8 cellular contexts compared by ENCODE assay signal in genomic region chr2:32356735-32357544, GRCh38. TPM values are rescaled to one million over a fixed set of nuclear protein-coding genes. Genes with fewer than 3 reads are reported as not detected.
DNase-seq lines count a peak whose midpoint lies in the region; ATAC-seq, FAIRE-seq and TF ChIP-seq lines count a peak whose summit lies in the region.

Gene BIRC6 (plus strand): TSS chr2:32357023. CDS start chr2:32357162, 139 bp downstream.

- peak; percentile 90 for ATAC-seq in DND-41 (ENCODE audit: insufficient read depth, low read depth)
- ATAC-seq in activated T-cell treated with anti-CD3 and anti-CD28 coated beads, Interleukin-2, amount 50 U/mL, for 72 hours (replicated peaks in 1 of 2) = peak; percentile 94 to 96

- TF ChIP-seq POLR2A in esophagus muscularis mucosa (IDR thresholded peaks at IDR 0.05; ENCODE audit: low read depth) = peak; percentile 72

- TF ChIP-seq CTCF in DND-41 (IDR thresholded peaks at IDR 0.05; ENCODE audit: borderline replicate concordance, extremely low read depth, low read length, poor library complexity, severe bottlenecking) (no peak), esophagus muscularis mucosa (IDR thresholded peaks at IDR 0.05) (no peak)

- H3K79me2 ChIP-seq in DND-41 (ENCODE audit: insufficient read depth, low read length) (peaks cover 55% of the 10 kb centered on the region), GM23248 (ENCODE audit: insufficient read depth) (peaks cover 46% of the 10 kb centered on the region), Karpas-422 (ENCODE audit: low read length) (peaks cover 59% of the 10 kb centered on the region)

- H2AFZ ChIP-seq in DND-41 (ENCODE audit: low read depth, low read length) = peak within 1 kb of the TSS; percentile 94
- H2AFZ ChIP-seq in GM23248 = peak within 1 kb of the TSS; percentile 89
- peak within 1 kb of the TSS; percentile 68 for H2AFZ ChIP-seq in Karpas-422 (ENCODE audit: low read length)

- WGBS in GM23248 (ENCODE audit: low coverage in 1 of 2, low lambda C conversion rate in 2 of 2, missing lambda C conversion rate in 2 of 2), 2 experiments = 1% methylated on average over 56 to 69 of the region's 94 CpGs
- WGBS in esophagus muscularis mucosa = 0% methylated on average over 4 of the region's 94 CpGs

- H3K4me3 ChIP-seq in DND-41 (ENCODE audit: low read depth in 1 of 2, low read length in 2 of 2) = peak within 1 kb of the TSS; percentile 45 to 71
- peak within 1 kb of the TSS; percentile 82 for H3K4me3 ChIP-seq in GM23248
- peak within 1 kb of the TSS; percentile 99 for H3K4me3 ChIP-seq in Karpas-422 (ENCODE audit: low read length)
- peak within 1 kb of the TSS; percentile 89 to 99 (median 92) for H3K4me3 ChIP-seq in esophagus muscularis mucosa
- peak within 1 kb of the TSS; percentile 89 to 99 for H3K4me3 ChIP-seq in muscle layer of duodenum (ENCODE audit: low read depth in 1 of 2, low read length in 2 of 2)

- H3K9me2 ChIP-seq in GM23248 (ENCODE audit: insufficient read depth) (no peaks in the 10 kb centered on the region), Karpas-422 (replicated peaks; ENCODE audit: insufficient read depth, low read length) (no peaks in the 10 kb centered on the region)

- H3K9ac ChIP-seq in DND-41 (ENCODE audit: low read depth, low read length) (peak within 1 kb of the TSS; percentile 95), GM23248 (peak within 1 kb of the TSS; percentile 93), Karpas-422 (ENCODE audit: low read length) (peak within 1 kb of the TSS; percentile 100)

- peaks cover 36% of the 10 kb centered on the region for H3K4me1 Mint-ChIP-seq in activated T-cell treated with anti-CD3 and anti-CD28 coated beads, Interleukin-2, amount 50 U/mL, for 72 hours (ENCODE audit: low read depth)

- peak within 1 kb of the TSS; percentile 89 to 99 for H3K4me3 Mint-ChIP-seq in activated T-cell treated with anti-CD3 and anti-CD28 coated beads, Interleukin-2, amount 50 U/mL, for 72 hours

- peaks cover 29% of the 10 kb centered on the region for H3F3A ChIP-seq in GM23248 (ENCODE audit: insufficient read depth)

- peak within 1 kb of the TSS; percentile 90 for H3K27ac Mint-ChIP-seq in activated T-cell treated with anti-CD3 and anti-CD28 coated beads, Interleukin-2, amount 50 U/mL, for 72 hours

- H4K20me1 ChIP-seq in DND-41 (ENCODE audit: insufficient read depth, low read length) (peaks cover 36% of the 10 kb centered on the region; the same call in 1 of the 2 replicates), GM23248 (ENCODE audit: insufficient read depth) (peaks cover 16% of the 10 kb centered on the region; the same call in 1 of the 2 replicates), Karpas-422 (ENCODE audit: insufficient read depth, low read depth, low read length) (peaks cover 23% of the 10 kb centered on the region)

- TF ChIP-seq EP300 in esophagus muscularis mucosa (IDR thresholded peaks at IDR 0.05) = no peak

- peak within 1 kb of the TSS; percentile 91 for H3K27ac ChIP-seq in DND-41 (ENCODE audit: low read length)
- peak within 1 kb of the TSS; percentile 87 for H3K27ac ChIP-seq in GM23248
- peak within 1 kb of the TSS; percentile 89 for H3K27ac ChIP-seq in Karpas-422 (ENCODE audit: low read length)
- peak within 1 kb of the TSS; percentile 95 to 99 (median 98) for H3K27ac ChIP-seq in esophagus muscularis mucosa (replicated peaks in 1 of 4)
- H3K27ac ChIP-seq in muscle layer of duodenum (ENCODE audit: low read length) = peak within 1 kb of the TSS; percentile 99

- peaks cover 15 to 17% of the 10 kb centered on the region in 2 donors for H3K36me3 Mint-ChIP-seq in activated T-cell treated with anti-CD3 and anti-CD28 coated beads, Interleukin-2, amount 50 U/mL, for 72 hours (ENCODE audit: insufficient read depth in 2 of 2)

- peak; percentile 94 for DNase-seq in DND-41
- DNase-seq in GM23248 = peak; percentile 99
- peak; percentile 99 for DNase-seq in Karpas-422
- DNase-seq in RCC 7860 (ENCODE audit: low spot score) = peak; percentile 90
- DNase-seq in activated T-cell treated with anti-CD3 and anti-CD28 coated beads, Interleukin-2, amount 50 U/mL, for 72 hours = peak; percentile 98
- peak; percentile 98 for DNase-seq in esophagus muscularis mucosa (ENCODE audit: extremely low spot score)
- DNase-seq in stimulated activated CD8-positive, alpha-beta memory T cell treated with anti-CD3 and anti-CD28 coated beads, Interleukin-7, amount 100 ng/mL, for 24 hours (ENCODE audit: low read depth) = peak; percentile 93

- H3K4me1 ChIP-seq in DND-41 (ENCODE audit: insufficient read depth, low read length) (peaks cover 31% of the 10 kb centered on the region), GM23248 (ENCODE audit: insufficient read depth) (peaks cover 36% of the 10 kb centered on the region), Karpas-422 (ENCODE audit: low read length) (peaks cover 40% of the 10 kb centered on the region), esophagus muscularis mucosa (peaks cover 30 to 40% (median 37%) of the 10 kb centered on the region in 4 donors), muscle layer of duodenum (ENCODE audit: control insufficient read depth in 1 of 2, insufficient read depth in 2 of 2, low read length in 2 of 2) (peaks cover 20 to 31% of the 10 kb centered on the region in 2 donors)

- no peaks in the 10 kb centered on the region for H3K9me3 ChIP-seq in DND-41 (ENCODE audit: insufficient read depth, low read length, severe bottlenecking)
- no peaks in the 10 kb centered on the region for H3K9me3 ChIP-seq in GM23248 (ENCODE audit: low read depth)
- H3K9me3 ChIP-seq in Karpas-422 (ENCODE audit: low read length) = no peaks in the 10 kb centered on the region
- no peaks in the 10 kb centered on the region for H3K9me3 ChIP-seq in esophagus muscularis mucosa
- no peaks in the 10 kb centered on the region for H3K9me3 ChIP-seq in muscle layer of duodenum (ENCODE audit: control insufficient read depth in 1 of 2, low read length in 2 of 2)

- H3K27me3 Mint-ChIP-seq in activated T-cell treated with anti-CD3 and anti-CD28 coated beads, Interleukin-2, amount 50 U/mL, for 72 hours (ENCODE audit: low read depth) = no peaks in the 10 kb centered on the region

- H3K4me2 ChIP-seq in DND-41 (ENCODE audit: insufficient read depth, low read length) = peak within 1 kb of the TSS; percentile 96
- peak within 1 kb of the TSS; percentile 82 for H3K4me2 ChIP-seq in GM23248 (ENCODE audit: unreplicated experiment)
- peak within 1 kb of the TSS; percentile 93 for H3K4me2 ChIP-seq in Karpas-422 (ENCODE audit: low read depth, low read length, poor library complexity, severe bottlenecking)

- intact Hi-C loops in esophagus muscularis mucosa (cut with DNase I) = no loop called here

- H3K36me3 ChIP-seq in DND-41 (ENCODE audit: insufficient read depth, low read length) (peaks cover 30% of the 10 kb centered on the region), GM23248 (ENCODE audit: low read depth) (no peaks in the 10 kb centered on the region), Karpas-422 (ENCODE audit: insufficient read depth, low read length) (peaks cover 30% of the 10 kb centered on the region), esophagus muscularis mucosa (no peaks in the 10 kb centered on the region), muscle layer of duodenum (ENCODE audit: control insufficient read depth in 1 of 2, insufficient read depth in 2 of 2, low read length in 2 of 2) (peaks cover 0 to 3% of the 10 kb centered on the region in 2 donors)

- in situ Hi-C loops in GM23248 (cut with MboI) = no loop called here

- no peak for FAIRE-seq in RCC 7860 (lab: Jason Lieb, UNC)

- no peaks in the 10 kb centered on the region for H3K9me3 Mint-ChIP-seq in activated T-cell treated with anti-CD3 and anti-CD28 coated beads, Interleukin-2, amount 50 U/mL, for 72 hours

- H3K27me3 ChIP-seq in DND-41 (ENCODE audit: insufficient read depth, low read length, poor library complexity) = no peaks in the 10 kb centered on the region
- H3K27me3 ChIP-seq in GM23248 (replicated peaks; ENCODE audit: insufficient read depth) = no peaks in the 10 kb centered on the region
- H3K27me3 ChIP-seq in Karpas-422 (ENCODE audit: low read length) = no peaks in the 10 kb centered on the region
- H3K27me3 ChIP-seq in esophagus muscularis mucosa = no peaks in the 10 kb centered on the region
- H3K27me3 ChIP-seq in muscle layer of duodenum (ENCODE audit: low read depth, low read length) = no peaks in the 10 kb centered on the region

RNA-seq across cellular contexts. Expression of gene BIRC6, which starts in this region (rescaled TPM):
- 83.0 and 122 TPM in 2 replicates for total RNA-seq in GM23248 (2014; rRNA removed; shearing (Covaris generic))
- 11.5 and 16.0 TPM in 2 replicates for polyA plus RNA-seq in GM23248 (2016; fragmentation: Nextera tagmentation; extraction: Ambion mirVana)
- 121 and 182 TPM in 2 replicates for total RNA-seq in Karpas-422 (2014; rRNA removed; shearing (Covaris generic); ENCODE audit: low replicate concordance)
- 10 to 100 TPM; 89.0 to 91.8 TPM for total RNA-seq in activated T-cell treated with anti-CD3 and anti-CD28 coated beads, Interleukin-2, amount 50 U/mL, for 72 hours
- 100 to 1,000 TPM in 1 of 4 donors, 10 to 100 TPM in 3; 74.2 to 103 (median 79.8) TPM for total RNA-seq in esophagus muscularis mucosa

Comparison
In these comparisons a context has a peak if more than half of its experiments do, and no peak if none do; other contexts are left out.
1. Peak in every context shown above with its lines: DNase-seq, ATAC-seq, H3K4me3 ChIP-seq and H3K27ac ChIP-seq.